ENCODE assay signal across 8 cellular contexts in genomic region chr22:46057762-46058420, GRCh38.
DNase-seq lines count a peak whose midpoint lies in the region; ATAC-seq and TF ChIP-seq lines count a peak whose summit lies in the region.

No MANE protein-coding gene starts in this region.

- H3K9me3 ChIP-seq in SJSA1 (replicated peaks), result no peaks in the 10 kb centered on the region

- peaks cover 17 to 42% of the 10 kb centered on the region in 2 donors for H3K4me1 Mint-ChIP-seq in effector memory CD8-positive, alpha-beta T cell (ENCODE audit: low read depth in 2 of 2)
- H3K4me1 Mint-ChIP-seq in natural killer cell, result peaks cover 39% of the 10 kb centered on the region in 2 donors

- H3K4me1 ChIP-seq in SJSA1 (replicated peaks), result peaks cover 62% of the 10 kb centered on the region

- DNase-seq in AML-193 (lab: John Stamatoyannopoulos, UW), result peak; percentile 66 to 74
- DNase-seq in SJSA1 (ENCODE audit: low read depth in 1 of 2, low spot score in 2 of 2), result peak; percentile 73 to 88
- no peak for DNase-seq in effector memory CD8-positive, alpha-beta T cell
- no peak for DNase-seq in natural killer cell
- no peak for DNase-seq in cerebellar cortex (ENCODE audit: low spot score)
- no peak for DNase-seq in cortex of kidney (lab: John Stamatoyannopoulos, UW)

- H3K27ac ChIP-seq in SJSA1, result peak overlapping the region; percentile 75

- peaks cover 3% of the 10 kb centered on the region for H3K36me3 Mint-ChIP-seq in effector memory CD8-positive, alpha-beta T cell (ENCODE audit: insufficient read depth)
- no peaks in the 10 kb centered on the region for H3K36me3 Mint-ChIP-seq in natural killer cell

- no peak for TF ChIP-seq CTCF in natural killer cell (IDR thresholded peaks at IDR 0.05)

- H3K27ac Mint-ChIP-seq in effector memory CD8-positive, alpha-beta T cell, result peak overlapping the region in 1 of 2 donors; percentile 56
- H3K27ac Mint-ChIP-seq in natural killer cell, result peak overlapping the region; percentile 87 to 89

- H3K27me3 Mint-ChIP-seq in effector memory CD8-positive, alpha-beta T cell, result peaks cover 0 to 21% of the 10 kb centered on the region in 2 donors
- H3K27me3 Mint-ChIP-seq in natural killer cell (ENCODE audit: low read depth in 2 of 2), result no peaks in the 10 kb centered on the region

- peak; percentile 77 for ATAC-seq in GM18909 (IDR thresholded peaks at IDR 0.05; ENCODE audit: poor library complexity, unreplicated experiment)
- ATAC-seq in HG03378 (IDR thresholded peaks at IDR 0.05; ENCODE audit: unreplicated experiment), result peak; percentile 53
- ATAC-seq in effector memory CD8-positive, alpha-beta T cell (replicated peaks), result peak; percentile 52
- peak; percentile 73 to 77 (median 76) for ATAC-seq in natural killer cell

- no peaks in the 10 kb centered on the region for H3K27me3 ChIP-seq in SJSA1 (replicated peaks)

- intact Hi-C loops in natural killer cell (cut with micrococcal nuclease), result loop anchor here (10.0 kb wide), 1 partner anchor 227 kb away; no protein-coding TSS in a partner anchor

- H3K4me3 ChIP-seq in SJSA1, result peak overlapping the region; percentile 63

- H3K36me3 ChIP-seq in SJSA1, result no peaks in the 10 kb centered on the region; the same call in 1 of the 2 replicates

- peak overlapping the region; percentile 6 to 63 for H3K4me3 Mint-ChIP-seq in effector memory CD8-positive, alpha-beta T cell
- H3K4me3 Mint-ChIP-seq in natural killer cell, result peak overlapping the region; percentile 68

- no peaks in the 10 kb centered on the region for H3K9me3 Mint-ChIP-seq in effector memory CD8-positive, alpha-beta T cell
- H3K9me3 Mint-ChIP-seq in natural killer cell, result no peaks in the 10 kb centered on the region

Comparison
In these comparisons a context has a peak if more than half of its experiments do, and no peak if none do; other contexts are left out.
1. DNase-seq: peak in AML-193 (2 of 2) and SJSA1 (2 of 2); none in effector memory CD8-positive, alpha-beta T cell (0 of 3), natural killer cell (single experiment), cerebellar cortex (single experiment) and cortex of kidney (single experiment).
2. Peak in every context shown above with its lines, with median percentiles within 50 percentile points of each other: ATAC-seq.